In genomic region chr7:23471090-23471859, GRCh38 we compare ENCODE assay signal across 8 cellular contexts. TPM values are rescaled to one million over a fixed set of nuclear protein-coding genes. Genes with fewer than 3 reads are reported as not detected.
DNase-seq lines count a peak whose midpoint lies in the region; ATAC-seq lines count a peak whose summit lies in the region.

No MANE protein-coding gene starts in this region.

- DNase-seq in HCEC 1CT: peak; percentile 62
- peak; percentile 89 to 97 (median 95) for DNase-seq in NCI-H1417 (lab: John Stamatoyannopoulos, UW)
- DNase-seq in T-helper 17 cell: peak in 1 of 3 donors; percentile 22
- DNase-seq in epithelial cell of prostate (ENCODE audit: low read depth, low spot score): no peak
- peak; percentile 72 for DNase-seq in retina
- DNase-seq in NCI-H226: no peak
- DNase-seq in hypothalamus (lab: John Stamatoyannopoulos, UW): no peak

- H3K27ac Mint-ChIP-seq in T-helper 17 cell: peak overlapping the region; percentile 62

- H3K9me3 ChIP-seq in ES-I3 (ENCODE audit: control insufficient read depth, insufficient read depth, low read length): no peaks in the 10 kb centered on the region
- peaks cover 18% of the 10 kb centered on the region for H3K9me3 ChIP-seq in T-helper 17 cell (ENCODE audit: control insufficient read depth, low read length, poor library complexity, severe bottlenecking)

- H3K36me3 ChIP-seq in ES-I3 (ENCODE audit: insufficient read depth, low read length): no peaks in the 10 kb centered on the region

- H3K4me1 Mint-ChIP-seq in T-helper 17 cell: peaks cover 34% of the 10 kb centered on the region

- no peaks in the 10 kb centered on the region for H3K4me1 ChIP-seq in ES-I3 (ENCODE audit: insufficient read depth, low read length)

- peak overlapping the region; percentile 95 for H3K9ac ChIP-seq in ES-I3 (ENCODE audit: low read depth, low read length)

- peaks cover 67% of the 10 kb centered on the region for H3K27me3 Mint-ChIP-seq in T-helper 17 cell

- H3K27ac ChIP-seq in epithelial cell of prostate: peak overlapping the region; percentile 79

- ATAC-seq in T-helper 17 cell: peak; percentile 26

- peak overlapping the region; percentile 89 for H3K4me3 Mint-ChIP-seq in T-helper 17 cell

- peaks cover 2% of the 10 kb centered on the region for H3K36me3 Mint-ChIP-seq in T-helper 17 cell (ENCODE audit: low read depth)

RNA-seq across cellular contexts. Expression of gene IGF2BP3, which starts 1.0 kb away (rescaled TPM):
- 10 to 100 TPM in 1 of 2 donors, 1 to 10 TPM in 1; 1.4 to 11.0 TPM for total RNA-seq in T-helper 17 cell

Comparison
In these comparisons a context has a peak if more than half of its experiments do, and no peak if none do; other contexts are left out.
1. DNase-seq: peak in HCEC 1CT (single experiment), NCI-H1417 (3 of 3) and retina (single experiment); none in epithelial cell of prostate (single experiment), NCI-H226 (single experiment) and hypothalamus (0 of 51).